Comparison of ENCODE assay signal across 8 cellular contexts in genomic region chr1:78006491-78006890, GRCh38. TPM values are rescaled to one million over a fixed set of nuclear protein-coding genes. Genes with fewer than 3 reads are reported as not detected.
A peak's percentile ranks its signal among the peaks of the same experiment; 100 is the strongest.
DNase-seq lines count a peak whose midpoint lies in the region; ATAC-seq and TF ChIP-seq lines count a peak whose summit lies in the region.

No MANE protein-coding gene starts in this region.

- peak overlapping the region; percentile 79 for H3K4me2 ChIP-seq in PC-9
- H3K4me2 ChIP-seq in fibroblast of lung (ENCODE audit: extremely low read depth, insufficient read depth, low read length): peak overlapping the region; percentile 75

- POLR2A ChIA-PET in PC-9 (lab: Charles Lee; ENCODE audit: unreplicated experiment): interaction anchor here (0.6 kb wide), 2 partner anchors 28 to 108 kb away, joined by 3 to 5 read pairs; no protein-coding TSS in a partner anchor

- H3K9me3 ChIP-seq in PC-9 (ENCODE audit: insufficient read depth, low read depth) (no peaks in the 10 kb centered on the region), fibroblast of lung (ENCODE audit: control insufficient read depth, insufficient read depth, low read depth, low read length) (no peaks in the 10 kb centered on the region), WERI-Rb-1 (ENCODE audit: severe bottlenecking) (no peaks in the 10 kb centered on the region)

- H3K9me2 ChIP-seq in PC-9 (ENCODE audit: insufficient read depth): no peaks in the 10 kb centered on the region

- H3K4me3 ChIP-seq in GM06990 (replicated peaks; ENCODE audit: low read depth, low read length): peak overlapping the region; percentile 74
- H3K4me3 ChIP-seq in PC-9: peak overlapping the region; percentile 73
- H3K4me3 ChIP-seq in fibroblast of lung (replicated peaks in 1 of 4; ENCODE audit: control extremely low read depth in 1 of 4, insufficient read depth in 1 of 4, low read depth in 3 of 4, low read length in 4 of 4): peak overlapping the region; percentile 52 to 99 (median 74)
- peak overlapping the region; percentile 80 for H3K4me3 ChIP-seq in rectal smooth muscle tissue (ENCODE audit: low read length)
- no peak overlapping the region for H3K4me3 ChIP-seq in WERI-Rb-1 (ENCODE audit: low read depth, low read length)

- H3K36me3 ChIP-seq in GM06990 (ENCODE audit: control insufficient read depth, insufficient read depth, low read length) (no peaks in the 10 kb centered on the region), PC-9 (ENCODE audit: low read depth) (no peaks in the 10 kb centered on the region), fibroblast of lung (ENCODE audit: control insufficient read depth, insufficient read depth, low read length) (no peaks in the 10 kb centered on the region), rectal smooth muscle tissue (ENCODE audit: control insufficient read depth, insufficient read depth, low read length) (no peaks in the 10 kb centered on the region), WERI-Rb-1 (no peaks in the 10 kb centered on the region)

- H3F3A ChIP-seq in PC-9 (ENCODE audit: insufficient read depth, low read depth): peaks cover 33% of the 10 kb centered on the region

- BruUV-seq in PC-9 (replicated peaks; lab: Mats Ljungman, UMichigan): no TSS peak

- intact Hi-C loops in PC-9 (cut with micrococcal nuclease; ENCODE audit: unreplicated experiment): loop anchor here (5.0 kb wide), 1 partner anchor 66 kb away; no protein-coding TSS in a partner anchor

- TF ChIP-seq CTCF in GM06990 (IDR thresholded peaks at IDR 0.05; ENCODE audit: insufficient read depth, low read length, poor library complexity, severe bottlenecking) (no peak), PC-9 (conservative IDR thresholded peaks at IDR 0.05) (no peak), fibroblast of lung (conservative IDR thresholded peaks at IDR 0.05 in 1 of 2, IDR thresholded peaks at IDR 0.05 in 1 of 2; ENCODE audit: low read depth in 1 of 2, low read length in 2 of 2) (no peak), WERI-Rb-1 (IDR thresholded peaks at IDR 0.05; ENCODE audit: low read depth, low read length) (no peak)

- H3K27ac ChIP-seq in PC-9 (peak overlapping the region; percentile 37), fibroblast of lung (ENCODE audit: insufficient read depth, low read length) (peak overlapping the region; percentile 90), rectal smooth muscle tissue (ENCODE audit: low read depth, low read length) (peak overlapping the region; percentile 97), WERI-Rb-1 (no peak overlapping the region)

- H3K9ac ChIP-seq in fibroblast of lung (ENCODE audit: insufficient read depth, low read length): peak overlapping the region; percentile 63
- no peak overlapping the region for H3K9ac ChIP-seq in rectal smooth muscle tissue (ENCODE audit: low read length)

- no peaks in the 10 kb centered on the region for H3K27me3 ChIP-seq in GM06990 (replicated peaks; ENCODE audit: control insufficient read depth, insufficient read depth, low read length)
- H3K27me3 ChIP-seq in PC-9 (ENCODE audit: insufficient read depth, low read depth): no peaks in the 10 kb centered on the region
- no peaks in the 10 kb centered on the region for H3K27me3 ChIP-seq in fibroblast of lung (ENCODE audit: control insufficient read depth, insufficient read depth, low read length)
- no peaks in the 10 kb centered on the region for H3K27me3 ChIP-seq in rectal smooth muscle tissue (ENCODE audit: control insufficient read depth, insufficient read depth, low read length)
- no peaks in the 10 kb centered on the region for H3K27me3 ChIP-seq in WERI-Rb-1 (ENCODE audit: insufficient read depth, low read depth, severe bottlenecking)

- H3K4me1 ChIP-seq in PC-9 (replicated peaks; ENCODE audit: insufficient read depth) (peaks cover 52% of the 10 kb centered on the region), fibroblast of lung (ENCODE audit: control insufficient read depth, extremely low read depth, insufficient read depth, low read length) (peaks cover 4% of the 10 kb centered on the region), rectal smooth muscle tissue (ENCODE audit: control insufficient read depth, insufficient read depth, low read length) (peaks cover 6% of the 10 kb centered on the region)

- CTCF ChIA-PET in PC-9 (lab: Charles Lee): interaction anchor here (0.5 to 0.7 kb wide), 2 partner anchors 9 to 26 kb away, joined by 3 to 6 read pairs; no protein-coding TSS in a partner anchor

- H2AFZ ChIP-seq in PC-9 (no peak overlapping the region), fibroblast of lung (ENCODE audit: low read length) (no peak overlapping the region)

- no peaks in the 10 kb centered on the region for H4K20me1 ChIP-seq in PC-9 (ENCODE audit: insufficient read depth)
- H4K20me1 ChIP-seq in fibroblast of lung (ENCODE audit: control insufficient read depth, extremely low read depth, insufficient read depth, low read length): no peaks in the 10 kb centered on the region

- no peak for ATAC-seq in esophagus mucosa

- H3K79me2 ChIP-seq in PC-9 (ENCODE audit: low read depth) (peaks cover 65% of the 10 kb centered on the region), fibroblast of lung (ENCODE audit: control insufficient read depth, insufficient read depth, low read length) (peaks cover 65% of the 10 kb centered on the region)

- DNase-seq in GM06990 (ENCODE audit: extremely low read depth, insufficient read length): no peak
- no peak for DNase-seq in PC-9
- DNase-seq in fibroblast of lung (ENCODE audit: low read depth in 2 of 2): no peak
- no peak for DNase-seq in NCI-H524 (lab: John Stamatoyannopoulos, UW)
- DNase-seq in WERI-Rb-1: no peak
- no peak for DNase-seq in SW 1271 (lab: John Stamatoyannopoulos, UW)

RNA-seq across cellular contexts. Expression of gene DNAJB4, which starts 1.8 kb away (rescaled TPM):
- total RNA-seq in PC-9 (2021) (35.6 and 45.5 TPM in 2 replicates), fibroblast of lung (46.5 and 52.0 TPM in 2 replicates), esophagus mucosa (11.3 TPM)
- 45.7 and 78.7 TPM in 2 replicates for polyA plus RNA-seq in fibroblast of lung
- 41.1 and 78.6 TPM in 2 replicates for polyA plus RNA-seq in fibroblast of lung (2012)
- polyA minus RNA-seq in fibroblast of lung (ENCODE audit: low replicate concordance): 1.2 and 5.8 TPM in 2 replicates

RNA-seq across cellular contexts. Expression of gene FUBP1, which starts 27.6 kb away (rescaled TPM):
- total RNA-seq in PC-9 (2021) (101 and 152 TPM in 2 replicates), fibroblast of lung (77.3 and 99.4 TPM in 2 replicates), esophagus mucosa (41.9 TPM)
- 102 TPM in 2 replicates for polyA plus RNA-seq in fibroblast of lung
- polyA plus RNA-seq in fibroblast of lung (2012): 75.3 and 81.3 TPM in 2 replicates
- polyA minus RNA-seq in fibroblast of lung (ENCODE audit: low replicate concordance): 22.8 and 61.8 TPM in 2 replicates

RNA-seq across cellular contexts. Expression of gene GIPC2, which starts 39.3 kb away (rescaled TPM):
- total RNA-seq in PC-9 (2021): 0.20 and 0.30 TPM in 2 replicates
- 0.50 and 0.77 TPM in 2 replicates for total RNA-seq in fibroblast of lung
- polyA plus RNA-seq in fibroblast of lung: 0.35 and 0.56 TPM in 2 replicates
- 0.30 and 0.51 TPM in 2 replicates for polyA plus RNA-seq in fibroblast of lung (2012)
- not detected in 2 replicates for polyA minus RNA-seq in fibroblast of lung (ENCODE audit: low replicate concordance)
- total RNA-seq in esophagus mucosa: 1.8 TPM
